ENCODE assay signal across 18 cellular contexts in genomic region chr1:53112271-53112774, GRCh38. TPM values are rescaled to one million over a fixed set of nuclear protein-coding genes. Genes with fewer than 3 reads are reported as not detected.
A peak's percentile ranks its signal among the peaks of the same experiment; 100 is the strongest.
DNase-seq lines count a peak whose midpoint lies in the region; ATAC-seq and TF ChIP-seq lines count a peak whose summit lies in the region.
"Had no signal": no experiment of that assay in that cellular context is flagged by ENCODE, and none has a peak within 500 bp of the region (broad histone marks: within the 10 kb centered on the region; RNA-seq: fewer than 3 reads in every experiment).

No MANE protein-coding gene starts in this region.

- H3K4ac ChIP-seq in IMR-90 (ENCODE audit: low read depth, low read length) = peak overlapping the region; percentile 98

- peak overlapping the region; percentile 99 for H2AK5ac ChIP-seq in IMR-90 (ENCODE audit: low read depth, low read length)

- TF ChIP-seq POLR2A in IMR-90 (IDR thresholded peaks at IDR 0.05; ENCODE audit: low read depth, low read length) (no peak), erythroblast (IDR thresholded peaks at IDR 0.05; ENCODE audit: low read length) (no peak)

- peak overlapping the region; percentile 88 for H2BK5ac ChIP-seq in IMR-90 (ENCODE audit: low read depth, low read length, poor library complexity, severe bottlenecking)

- in situ Hi-C loops in IMR-90 (cut with MboI; ENCODE audit: low sequenced_read_pairs) (no loop called here), brain microvascular endothelial cell (cut with HindIII; ENCODE audit: low pct_ligation_motif_present, low sequenced_read_pairs) (no loop called here)

- H2BK15ac ChIP-seq in IMR-90 (ENCODE audit: low read depth, low read length) = peak overlapping the region; percentile 83; the same call in 2 of the 3 replicates

- H3K56ac ChIP-seq in IMR-90 (ENCODE audit: extremely low read depth, insufficient read depth, low read length) = peak overlapping the region; percentile 85; the same call in 1 of the 2 replicates

- H4K5ac ChIP-seq in IMR-90 (ENCODE audit: low read depth, low read length) = peak overlapping the region; percentile 87; the same call in 1 of the 2 replicates

- no CpG with 5 or more reads among the region's 2 CpGs for WGBS in IMR-90 (ENCODE audit: extremely low coverage in 2 of 2, insufficient read length in 1 of 2), 2 experiments

- CTCF ChIA-PET in IMR-90 (lab: Yijun Ruan, JAX) = interaction anchor here (1.1 to 1.2 kb wide), 2 partner anchors 22 to 70 kb away, joined by 3 read pairs; no protein-coding TSS in a partner anchor

- no peak overlapping the region for H3K9ac ChIP-seq in IMR-90 (ENCODE audit: low read depth, low read length)

- H3K9me1 ChIP-seq in IMR-90 (ENCODE audit: insufficient read depth, low read length) = peaks cover 52% of the 10 kb centered on the region

- POLR2A ChIA-PET in IMR-90 (lab: Charles Lee; ENCODE audit: unreplicated experiment) = no interaction called here

- dilution Hi-C loops in IMR-90 (cut with HindIII; ENCODE audit: low sequenced_read_pairs, unreplicated experiment) = no loop called here

- TF ChIP-seq CTCF in IMR-90 (conservative IDR thresholded peaks at IDR 0.05; ENCODE audit: low read depth, low read length) = no peak
- TF ChIP-seq CTCF in brain microvascular endothelial cell (IDR thresholded peaks at IDR 0.05; ENCODE audit: low read depth, low read length, missing control alignments) = no peak

- TF ChIP-seq RAD21 in IMR-90 (IDR thresholded peaks at IDR 0.05; ENCODE audit: low read length) = 0 out of 2 replicates have a peak, but pooled peaks have one; percentile 5

- H3K27me3 ChIP-seq in ACC112 (ENCODE audit: insufficient read depth, low read length) (no peaks in the 10 kb centered on the region), IMR-90 (ENCODE audit: control insufficient read depth, insufficient read depth, low read length) (no peaks in the 10 kb centered on the region), brain microvascular endothelial cell (replicated peaks) (no peaks in the 10 kb centered on the region)
- H3K27me3 ChIP-seq: gastrocnemius medialis, sigmoid colon had no signal

- peak; percentile 24 for ATAC-seq in IMR-90 (ENCODE audit: low read depth)
- ATAC-seq in left colon = peak; percentile 11
- ATAC-seq in GM18907 (IDR thresholded peaks at IDR 0.05; ENCODE audit: unreplicated experiment) = no peak
- no peak for ATAC-seq in GM19351 (IDR thresholded peaks at IDR 0.05; ENCODE audit: unreplicated experiment)
- ATAC-seq: gastrocnemius medialis had no signal

- H4K20me1 ChIP-seq in IMR-90 (ENCODE audit: insufficient read depth, low read length) = no peaks in the 10 kb centered on the region

- H4K91ac ChIP-seq in IMR-90 (ENCODE audit: insufficient read depth, low read depth, low read length) = peak overlapping the region; percentile 99

- H3K23ac ChIP-seq in IMR-90 (ENCODE audit: low read depth, low read length) = peak overlapping the region; percentile 54; the same call in 1 of the 2 replicates

- H3K4me2 ChIP-seq in IMR-90 (ENCODE audit: low read depth, low read length) = no peak overlapping the region

- peak overlapping the region; percentile 54 for H3K27ac ChIP-seq in ACC112 (ENCODE audit: low read depth, low read length)
- H3K27ac ChIP-seq in IMR-90 (ENCODE audit: insufficient read depth, low read length) = peak overlapping the region; percentile 84
- peak overlapping the region; percentile 42 for H3K27ac ChIP-seq in brain microvascular endothelial cell
- H3K27ac ChIP-seq: gastrocnemius medialis had no signal

- peak overlapping the region; percentile 80 for H3K18ac ChIP-seq in IMR-90 (ENCODE audit: low read depth, low read length)

- H3K9me3 ChIP-seq in IMR-90 (ENCODE audit: control insufficient read depth, insufficient read depth, low read length) = peaks cover 17% of the 10 kb centered on the region
- H3K9me3 ChIP-seq: gastrocnemius medialis had no signal

- intact Hi-C loops in IMR-90 (cut with micrococcal nuclease) (no loop called here), left colon (cut with DNase I, micrococcal nuclease) (no loop called here)

- peak overlapping the region; percentile 87 for H3K14ac ChIP-seq in IMR-90 (replicated peaks; ENCODE audit: low read depth, low read length)

- H2BK20ac ChIP-seq in IMR-90 (ENCODE audit: low read depth, low read length) = peak overlapping the region; percentile 99

- peak overlapping the region; percentile 96 for H2BK120ac ChIP-seq in IMR-90 (ENCODE audit: low read depth, low read length)

- peak overlapping the region; percentile 82 to 94; a peak in 2 of 4 replicates for H4K8ac ChIP-seq in IMR-90 (ENCODE audit: low read depth in 2 of 2, low read length in 2 of 2)

- H3K36me3 ChIP-seq in ACC112 (ENCODE audit: insufficient read depth, low read length) = no peaks in the 10 kb centered on the region
- H3K36me3 ChIP-seq in IMR-90 (ENCODE audit: control insufficient read depth, insufficient read depth, low read length) = no peaks in the 10 kb centered on the region
- no peaks in the 10 kb centered on the region for H3K36me3 ChIP-seq in brain microvascular endothelial cell (replicated peaks)
- H3K36me3 ChIP-seq: gastrocnemius medialis, sigmoid colon had no signal

- H3K4me3 ChIP-seq in ACC112 (ENCODE audit: low read depth, low read length) (no peak overlapping the region), IMR-90 (ENCODE audit: insufficient read depth, low read depth, low read length) (no peak overlapping the region), brain microvascular endothelial cell (ENCODE audit: low read depth, low read length) (no peak overlapping the region)
- H3K4me3 ChIP-seq: gastrocnemius medialis, sigmoid colon had no signal

- peaks cover 0 to 3% of the 10 kb centered on the region in 2 experiments; a peak in 1 of 4 replicates for H3K79me1 ChIP-seq in IMR-90 (ENCODE audit: low read depth in 1 of 2, low read length in 2 of 2)

- BruUV-seq in IMR-90 (replicated peaks; lab: Mats Ljungman, UMichigan) = no TSS peak

- peak; percentile 87 for DNase-seq in IMR-90
- DNase-seq in brain microvascular endothelial cell = peak; percentile 59
- no peak for DNase-seq in left colon
- DNase-seq in NCI-H2196 (lab: John Stamatoyannopoulos, UW; ENCODE audit: unreplicated experiment) = no peak
- DNase-seq in erythroblast (lab: John Stamatoyannopoulos, UW) = no peak
- DNase-seq: cortex of kidney, DMS153, gastrocnemius medialis, H9, NCI-H1105 treated with DMSO at 0.1 percent for 48 hours, NCI-H510A, sigmoid colon, substantia nigra had no signal

- no peaks in the 10 kb centered on the region for H3K4me1 ChIP-seq in ACC112 (ENCODE audit: control insufficient read depth, insufficient read depth, low read length, unreplicated experiment)
- peaks cover 45% of the 10 kb centered on the region for H3K4me1 ChIP-seq in IMR-90 (ENCODE audit: control insufficient read depth, insufficient read depth, low read length)

- no peaks in the 10 kb centered on the region for H3K79me2 ChIP-seq in ACC112 (ENCODE audit: control insufficient read depth, insufficient read depth, low read length, unreplicated experiment)

- peak overlapping the region; percentile 66 for H2AK9ac ChIP-seq in IMR-90 (replicated peaks; ENCODE audit: low read depth, low read length, poor library complexity)

- H2AFZ ChIP-seq in ACC112 (ENCODE audit: low read length, unreplicated experiment) (no peak overlapping the region), IMR-90 (replicated peaks; ENCODE audit: low read length, poor library complexity) (peak overlapping the region; percentile 16)

TF ChIP-seq in IMR-90, 13 proteins besides CTCF, POLR2A, EP300 and RAD21 (continues in another document):
- no peak for TF ChIP-seq MAFK (IDR thresholded peaks at IDR 0.05; ENCODE audit: low read depth, low read length)
- TF ChIP-seq FOS (IDR thresholded peaks at IDR 0.05; ENCODE audit: low read depth, low read length) = peak; percentile 14; the same call in 1 of the 2 replicates
- TF ChIP-seq CHD1 (IDR thresholded peaks at IDR 0.05; ENCODE audit: low read depth, low read length) = no peak
- TF ChIP-seq USF2 (IDR thresholded peaks at IDR 0.05; ENCODE audit: low read depth, low read length) = no peak; the same call in 1 of the 2 replicates
- peak; percentile 97 for TF ChIP-seq RCOR1 (IDR thresholded peaks at IDR 0.05; ENCODE audit: insufficient replicate concordance, low read length)
- TF ChIP-seq NFE2L2 (IDR thresholded peaks at IDR 0.05; ENCODE audit: low read depth, low read length) = no peak
- TF ChIP-seq ELK1 (IDR thresholded peaks at IDR 0.05; ENCODE audit: borderline replicate concordance, low read depth, low read length) = no peak
- TF ChIP-seq BHLHE40 (IDR thresholded peaks at IDR 0.05; ENCODE audit: low read depth, low read length) = no peak
- TF ChIP-seq MAZ (IDR thresholded peaks at IDR 0.05; ENCODE audit: borderline replicate concordance, low read depth, low read length) = peak; percentile 54; the same call in 1 of the 2 replicates
- TF ChIP-seq RFX5 (IDR thresholded peaks at IDR 0.05; ENCODE audit: low read depth, low read length) = no peak
- TF ChIP-seq CEBPB (IDR thresholded peaks at IDR 0.05; ENCODE audit: low read depth, low read length) = no peak

RNA-seq across cellular contexts. Expression of gene SLC1A7, which starts 30.1 kb away (rescaled TPM):
- not detected in 2 replicates for total RNA-seq in IMR-90 (2012; rRNA removed)
- polyA plus RNA-seq in IMR-90 (2012; rRNA removed) = 0.05 and 0.06 TPM in 2 replicates
- polyA plus RNA-seq in IMR-90 (2012; cell fraction: cytosol; rRNA removed) = 0.09 TPM in 1 of 2 replicates, not detected in the other
- polyA plus RNA-seq in IMR-90 (2012; cell fraction: nucleus; rRNA removed; ENCODE audit: low replicate concordance) = 0.37 and 0.40 TPM in 2 replicates
- total RNA-seq in left colon = 1 to 10 TPM in 1 of 2 donors, under 1 TPM in 1; 0.58 to 1.1 TPM
- total RNA-seq: A673; activated CD8-positive, alpha-beta memory T cell treated with anti-CD3 and anti-CD28 coated beads for 36 hours; H9 had no signal

RNA-seq across cellular contexts. Expression of gene PODN, which starts 50.3 kb away (rescaled TPM):
- 0.54 and 0.56 TPM in 2 replicates for total RNA-seq in IMR-90 (2012; rRNA removed)
- polyA plus RNA-seq in IMR-90 (2012; rRNA removed) = 5.4 and 6.2 TPM in 2 replicates
- polyA plus RNA-seq in IMR-90 (2012; cell fraction: cytosol; rRNA removed) = 4.1 and 10.2 TPM in 2 replicates
- 28.0 and 31.3 TPM in 2 replicates for polyA plus RNA-seq in IMR-90 (2012; cell fraction: nucleus; rRNA removed; ENCODE audit: low replicate concordance)
- total RNA-seq in left colon = 10 to 100 TPM in 1 of 2 donors, 1 to 10 TPM in 1; 6.2 to 22.0 TPM
- total RNA-seq: A673; activated CD8-positive, alpha-beta memory T cell treated with anti-CD3 and anti-CD28 coated beads for 36 hours had no signal

Comparison
In these comparisons a context has a peak if more than half of its experiments do, and no peak if none do; other contexts are left out.
1. ATAC-seq: peak in IMR-90 (single experiment) and left colon (single experiment); none in GM18907 (single experiment) and GM19351 (single experiment).
2. DNase-seq: peak in IMR-90 (single experiment) and brain microvascular endothelial cell (single experiment); none in left colon (0 of 2), NCI-H2196 (single experiment) and erythroblast (0 of 2).
3. Peak in every context shown above with its lines, with median percentiles within 50 percentile points of each other: H3K27ac ChIP-seq.